Comparison of ENCODE assay signal across 8 cellular contexts in the genomic region with DNA sequence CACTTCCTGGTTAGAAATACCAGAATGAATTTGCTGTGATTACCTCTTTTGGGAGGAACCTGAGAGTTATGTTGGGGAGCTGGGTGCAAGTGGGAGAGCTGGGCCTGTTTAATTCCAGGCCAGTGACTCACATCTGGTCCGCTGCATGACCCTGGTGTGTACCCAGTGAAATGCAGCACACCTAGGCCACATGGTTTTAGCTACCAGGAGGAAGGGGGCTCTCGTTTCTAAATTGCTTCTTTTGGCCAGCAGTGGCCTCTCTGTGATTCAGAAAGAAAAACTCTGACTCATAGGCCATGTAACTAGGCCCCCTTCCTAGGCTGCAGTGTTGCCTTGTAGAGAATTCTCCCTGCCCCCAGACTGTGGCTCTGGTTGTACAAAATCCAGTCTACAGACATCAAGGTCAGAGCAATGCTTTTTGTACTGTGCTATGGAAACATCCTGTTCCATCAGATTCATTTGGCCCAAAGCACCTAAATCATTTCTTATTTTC. TPM values are rescaled to one million over a fixed set of nuclear protein-coding genes. Genes with fewer than 3 reads are reported as not detected.
DNase-seq lines count a peak whose midpoint lies in the region; ATAC-seq, FAIRE-seq and TF ChIP-seq lines count a peak whose summit lies in the region.

No MANE protein-coding gene starts in this region.

- no peak for TF ChIP-seq EP300 in H1 (IDR thresholded peaks at IDR 0.05; ENCODE audit: borderline replicate concordance in 1 of 2, low read depth in 2 of 2, low read length in 2 of 2)

- POLR2A ChIA-PET in H1 (lab: Charles Lee; ENCODE audit: partially characterized antibody), result interaction anchor here (1.0 to 2.9 kb wide), 5 partner anchors 11 to 116 kb away, joined by 4 to 10 read pairs (median 4); partner anchors contain the start of genes MEPCE and ZCWPW1

- H3K27me3 ChIP-seq in H1 (replicated peaks in 1 of 4; ENCODE audit: control insufficient read depth in 3 of 4, extremely low read depth in 1 of 4, insufficient read depth in 3 of 4, low read length in 3 of 4) (no peaks in the 10 kb centered on the region), muscle layer of colon (ENCODE audit: control insufficient read depth in 1 of 2, insufficient read depth in 2 of 2, low read length in 2 of 2) (no peaks in the 10 kb centered on the region), thyroid gland (no peaks in the 10 kb centered on the region)

- H3K14ac ChIP-seq in H1 (ENCODE audit: insufficient read length), result no peak overlapping the region

- no peak overlapping the region for H3K4me3 ChIP-seq in AG10803 (ENCODE audit: low read length)
- no peak overlapping the region; a peak in 1 of 8 replicates for H3K4me3 ChIP-seq in H1 (ENCODE audit: extremely low read depth in 1 of 4, insufficient read depth in 2 of 4, low read depth in 3 of 4, low read length in 4 of 4)
- no peak overlapping the region for H3K4me3 ChIP-seq in muscle layer of colon (ENCODE audit: low read depth in 1 of 2, low read length in 2 of 2)
- no peak overlapping the region for H3K4me3 ChIP-seq in thyroid gland (replicated peaks in 1 of 3)

- H3K36me3 ChIP-seq in H1 (ENCODE audit: control insufficient read depth in 2 of 4, insufficient read depth in 4 of 4, low read length in 3 of 4) (peaks cover 2 to 9% (median 3%) of the 10 kb centered on the region in 4 experiments; a peak in 5 of 8 replicates), muscle layer of colon (ENCODE audit: insufficient read depth, low read length) (no peaks in the 10 kb centered on the region), thyroid gland (peaks cover 0 to 5% of the 10 kb centered on the region in 2 donors)

- peaks cover 0 to 40% of the 10 kb centered on the region in 2 experiments; a peak in 3 of 4 replicates for H3K79me2 ChIP-seq in H1 (ENCODE audit: control insufficient read depth in 1 of 2, insufficient read depth in 2 of 2, low read length in 2 of 2)

- ATAC-seq in GM18517 (IDR thresholded peaks at IDR 0.05; ENCODE audit: unreplicated experiment) (peak; percentile 41), HG03432 (IDR thresholded peaks at IDR 0.05; ENCODE audit: unreplicated experiment) (peak; percentile 71)

- TF ChIP-seq CTCF in AG10803 (conservative IDR thresholded peaks at IDR 0.05; ENCODE audit: low read length) (peak; percentile 36), H1 (IDR thresholded peaks at IDR 0.05; ENCODE audit: control extremely low read depth in 1 of 3, insufficient read depth in 1 of 3, low read depth in 1 of 3, low read length in 3 of 3) (peak in 1 of 3 experiments; percentile 12; a peak in 2 of 4 replicates), thyroid gland (IDR thresholded peaks at IDR 0.05) (no peak)

- DNase-seq in AG10803 (ENCODE audit: low read depth) (peak; percentile 74), H1 (ENCODE audit: low read depth in 1 of 2, low spot score in 2 of 2) (no peak), thyroid gland (peak; percentile 67 to 72), NCI-H1694 treated with DMSO at 0.1 percent for 48 hours (lab: John Stamatoyannopoulos, UW) (no peak)
- DNase-seq in activated CD4-positive, CD25-positive, alpha-beta regulatory T cell treated with anti-CD3 and anti-CD28 coated beads, Interleukin-2, amount 50 U/mL, for 72 hours, result peak; percentile 47

- no peak overlapping the region for H2BK15ac ChIP-seq in H1 (ENCODE audit: low read length)

- H2BK12ac ChIP-seq in H1 (ENCODE audit: low read depth, low read length), result peak overlapping the region; percentile 44; the same call in 1 of the 2 replicates

- CTCF ChIA-PET in H1 (lab: Charles Lee; ENCODE audit: partially characterized antibody), result interaction anchor here (0.8 to 26.5 kb wide), 9 partner anchors 10 to 125 kb away, joined by 3 to 341 read pairs (median 4); no protein-coding TSS in a partner anchor

- H3K27ac ChIP-seq in H1 (ENCODE audit: low read depth, low read length) (peak overlapping the region; percentile 0; the same call in 1 of the 2 replicates), muscle layer of colon (ENCODE audit: low read depth, low read length) (peak overlapping the region; percentile 90), thyroid gland (peak overlapping the region; percentile 96 to 99 (median 96))

- no peak for TF ChIP-seq RAD21 in H1 (IDR thresholded peaks at IDR 0.05 in 1 of 2, conservative IDR thresholded peaks at IDR 0.05 in 1 of 2; ENCODE audit: low read depth in 2 of 2, low read length in 2 of 2)

- H3K4me1 ChIP-seq in H1 (replicated peaks in 1 of 4; ENCODE audit: control insufficient read depth in 3 of 4, insufficient read depth in 4 of 4, low read length in 3 of 4), result peaks cover 11 to 44% (median 26%) of the 10 kb centered on the region in 4 experiments; a peak in 6 of 7 replicates
- peaks cover 36% of the 10 kb centered on the region for H3K4me1 ChIP-seq in muscle layer of colon (ENCODE audit: insufficient read depth, low read length)
- H3K4me1 ChIP-seq in thyroid gland, result peaks cover 49 to 64% of the 10 kb centered on the region in 2 donors

- H3K56ac ChIP-seq in H1 (replicated peaks; ENCODE audit: insufficient read length, low read depth, low read length), result no peak overlapping the region

- WGBS in H1 (ENCODE audit: extremely low coverage in 1 of 2, insufficient coverage in 1 of 2, insufficient read length in 1 of 2, insufficient replicate concordance in 2 of 2, low coverage in 1 of 2, low lambda C conversion rate in 2 of 2, missing lambda C conversion rate in 1 of 2), 2 experiments, result 41% methylated on average over 2 of the region's 2 CpGs; no CpG with 5 or more reads in 1 of the 2 experiments
- 9 to 20% methylated on average over 1 to 2 of the region's 2 CpGs for WGBS in thyroid gland, 2 donors

- H3K79me1 ChIP-seq in H1 (ENCODE audit: low read depth, low read length), result peaks cover 2% of the 10 kb centered on the region; the same call in 1 of the 2 replicates

- H3K9me3 ChIP-seq in H1 (ENCODE audit: insufficient read depth in 2 of 2, low read depth in 1 of 2, low read length in 1 of 2) (no peaks in the 10 kb centered on the region), muscle layer of colon (ENCODE audit: low read length) (no peaks in the 10 kb centered on the region), thyroid gland (no peaks in the 10 kb centered on the region)

- no peak overlapping the region for H2AK5ac ChIP-seq in H1 (ENCODE audit: low read depth, low read length)

- no peaks in the 10 kb centered on the region for H4K20me1 ChIP-seq in H1 (replicated peaks in 1 of 2; ENCODE audit: control insufficient read depth in 1 of 2, insufficient read depth in 2 of 2, low read length in 2 of 2)

- no peak overlapping the region for H3K18ac ChIP-seq in H1 (ENCODE audit: extremely low read depth, low read length)

- H3K9ac ChIP-seq in H1 (replicated peaks in 1 of 4; ENCODE audit: extremely low read depth in 1 of 4, low read depth in 3 of 4, low read length in 3 of 4) (peak overlapping the region in 1 of 4 experiments; percentile 3; a peak in 3 of 7 replicates), muscle layer of colon (ENCODE audit: low read length) (no peak overlapping the region)

- no peak overlapping the region for H4K91ac ChIP-seq in H1 (replicated peaks; ENCODE audit: insufficient read length, low read length)

- 0 out of 2 replicates have a peak overlapping the region, but pooled peaks have one; percentile 27 for H2BK5ac ChIP-seq in H1 (ENCODE audit: low read depth, low read length)

- H2BK20ac ChIP-seq in H1 (ENCODE audit: low read length), result 0 out of 2 replicates have a peak overlapping the region, but pooled peaks have one; percentile 13

- no peak overlapping the region for H2BK120ac ChIP-seq in H1 (replicated peaks; ENCODE audit: low read depth, low read length)

- intact Hi-C loops in thyroid gland (cut with DNase I), result no loop called here

- H3K4ac ChIP-seq in H1 (replicated peaks; ENCODE audit: insufficient read length, low read depth, low read length), result no peak overlapping the region

- no peak overlapping the region for H4K8ac ChIP-seq in H1 (ENCODE audit: extremely low read depth, insufficient read depth, low read length)

- no peak overlapping the region for H2AFZ ChIP-seq in H1 (ENCODE audit: low read length)

- no peak for FAIRE-seq in H1 (lab: Jason Lieb, UNC)

- TF ChIP-seq POLR2A in H1 (IDR thresholded peaks at IDR 0.05; ENCODE audit: control extremely low read depth in 1 of 2, low read depth in 2 of 2, low read length in 2 of 2), result peak in 1 of 2 experiments; percentile 33; a peak in 1 of 3 replicates
- no peak for TF ChIP-seq POLR2A in thyroid gland (IDR thresholded peaks at IDR 0.05)

- no peak overlapping the region for H3K23ac ChIP-seq in H1 (ENCODE audit: insufficient read length)

- no peak overlapping the region for H4K5ac ChIP-seq in H1 (ENCODE audit: insufficient read length, low read depth, low read length)

- no peaks in the 10 kb centered on the region for H3K23me2 ChIP-seq in H1 (ENCODE audit: low read depth, low read length)

- H3K4me2 ChIP-seq in H1 (ENCODE audit: insufficient read depth in 1 of 2, low read depth in 2 of 2, low read length in 2 of 2), result peak overlapping the region; percentile 27 to 35; a peak in 3 of 4 replicates

RNA-seq across cellular contexts. Expression of gene AGFG2, which starts 6.7 kb away (rescaled TPM):
- 7.6 TPM in 2 replicates for total RNA-seq in H1 (2021; fragmentation: NEBNext Ultra II Directional; extraction: Animal tissue kit (Norgen Biotek cat#: 25700))
- polyA plus RNA-seq in H1 (2011; rRNA removed), result 11.2 and 15.9 TPM in 2 replicates
- polyA plus RNA-seq in H1 (2011; cell fraction: cytosol; rRNA removed), result 8.7 TPM
- polyA plus RNA-seq in H1 (2011; cell fraction: nucleus; rRNA removed), result 18.2 TPM
- polyA plus RNA-seq in H1 (2012, experiment 1 of 2), result 5.8 to 9.2 TPM (median 6.5 TPM) in 4 replicates
- 4.1 TPM for polyA plus RNA-seq in H1 (2012, experiment 2 of 2)
- 2.6 TPM for polyA plus RNA-seq in H1 (2013, experiment 1 of 2)
- 3.0 TPM for polyA plus RNA-seq in H1 (2013, experiment 2 of 2)
- 7.0 and 7.5 TPM in 2 replicates for polyA minus RNA-seq in H1 (2011; rRNA and poly(A)+ RNA removed)
- polyA minus RNA-seq in H1 (2011; cell fraction: cytosol; rRNA and poly(A)+ RNA removed), result 12.4 TPM
- 13.5 TPM for polyA minus RNA-seq in H1 (2011; cell fraction: nucleus; rRNA and poly(A)+ RNA removed)
- total RNA-seq in thyroid gland, result 10 to 100 TPM; 26.1 to 34.6 (median 28.0) TPM

RNA-seq across cellular contexts. Expression of gene SAP25, which starts 28.0 kb away (rescaled TPM):
- 5.4 and 5.8 TPM in 2 replicates for total RNA-seq in H1 (2021; fragmentation: NEBNext Ultra II Directional; extraction: Animal tissue kit (Norgen Biotek cat#: 25700))
- 3.6 and 8.2 TPM in 2 replicates for polyA plus RNA-seq in H1 (2011; rRNA removed)
- polyA plus RNA-seq in H1 (2011; cell fraction: cytosol; rRNA removed), result 2.3 TPM
- 33.0 TPM for polyA plus RNA-seq in H1 (2011; cell fraction: nucleus; rRNA removed)
- polyA plus RNA-seq in H1 (2012, experiment 1 of 2), result 4.8 to 6.4 TPM (median 5.3 TPM) in 4 replicates
- 4.1 TPM for polyA plus RNA-seq in H1 (2012, experiment 2 of 2)
- polyA plus RNA-seq in H1 (2013, experiment 1 of 2), result 5.7 TPM
- 4.9 TPM for polyA plus RNA-seq in H1 (2013, experiment 2 of 2)
- not detected in 2 replicates for polyA minus RNA-seq in H1 (2011; rRNA and poly(A)+ RNA removed)
- not detected for polyA minus RNA-seq in H1 (2011; cell fraction: cytosol; rRNA and poly(A)+ RNA removed)
- polyA minus RNA-seq in H1 (2011; cell fraction: nucleus; rRNA and poly(A)+ RNA removed), result 3.1 TPM
- total RNA-seq in thyroid gland, result 1 to 10 TPM in 2 of 4 donors, not detected in 2; 1.5 to 6.2 TPM

RNA-seq across cellular contexts. Expression of gene LRCH4, which starts 40.2 kb away (rescaled TPM):
- total RNA-seq in H1 (2021; fragmentation: NEBNext Ultra II Directional; extraction: Animal tissue kit (Norgen Biotek cat#: 25700)), result 34.5 and 36.6 TPM in 2 replicates
- polyA plus RNA-seq in H1 (2011; rRNA removed), result 15.5 and 36.5 TPM in 2 replicates
- 14.3 TPM for polyA plus RNA-seq in H1 (2011; cell fraction: cytosol; rRNA removed)
- polyA plus RNA-seq in H1 (2011; cell fraction: nucleus; rRNA removed), result 126 TPM
- polyA plus RNA-seq in H1 (2012, experiment 1 of 2), result 16.5 to 30.3 TPM (median 28.4 TPM) in 4 replicates
- polyA plus RNA-seq in H1 (2012, experiment 2 of 2), result 20.6 TPM
- polyA plus RNA-seq in H1 (2013, experiment 1 of 2), result 30.9 TPM
- polyA plus RNA-seq in H1 (2013, experiment 2 of 2), result 27.8 TPM
- polyA minus RNA-seq in H1 (2011; rRNA and poly(A)+ RNA removed), result 10.6 and 13.2 TPM in 2 replicates
- polyA minus RNA-seq in H1 (2011; cell fraction: cytosol; rRNA and poly(A)+ RNA removed), result 26.1 TPM
- polyA minus RNA-seq in H1 (2011; cell fraction: nucleus; rRNA and poly(A)+ RNA removed), result 45.6 TPM
- 100 to 1,000 TPM in 1 of 4 donors, 10 to 100 TPM in 3; 55.0 to 107 (median 76.6) TPM for total RNA-seq in thyroid gland

RNA-seq across cellular contexts. Expression of gene FBXO24, which starts 40.4 kb away (rescaled TPM):
- total RNA-seq in H1 (2021; fragmentation: NEBNext Ultra II Directional; extraction: Animal tissue kit (Norgen Biotek cat#: 25700)), result 0.35 and 0.59 TPM in 2 replicates
- polyA plus RNA-seq in H1 (2011; rRNA removed), result 0.57 and 0.83 TPM in 2 replicates
- polyA plus RNA-seq in H1 (2011; cell fraction: cytosol; rRNA removed), result 0.57 TPM
- polyA plus RNA-seq in H1 (2011; cell fraction: nucleus; rRNA removed), result 1.4 TPM
- 0.80 to 1.5 TPM (median 1.1 TPM) in 4 replicates for polyA plus RNA-seq in H1 (2012, experiment 1 of 2)
- 0.17 TPM for polyA plus RNA-seq in H1 (2012, experiment 2 of 2)
- 0.39 TPM for polyA plus RNA-seq in H1 (2013, experiment 1 of 2)
- 0.28 TPM for polyA plus RNA-seq in H1 (2013, experiment 2 of 2)
- polyA minus RNA-seq in H1 (2011; rRNA and poly(A)+ RNA removed), result 0.66 and 0.95 TPM in 2 replicates
- not detected for polyA minus RNA-seq in H1 (2011; cell fraction: cytosol; rRNA and poly(A)+ RNA removed)
- 0.30 TPM for polyA minus RNA-seq in H1 (2011; cell fraction: nucleus; rRNA and poly(A)+ RNA removed)
- total RNA-seq in thyroid gland, result under 1 TPM; 0.13 to 0.88 (median 0.50) TPM

RNA-seq across cellular contexts. Expression of gene PCOLCE, which starts 56.5 kb away (rescaled TPM):
- total RNA-seq in H1 (2021; fragmentation: NEBNext Ultra II Directional; extraction: Animal tissue kit (Norgen Biotek cat#: 25700)), result 69.2 and 70.6 TPM in 2 replicates
- 21.5 and 46.6 TPM in 2 replicates for polyA plus RNA-seq in H1 (2011; rRNA removed)
- 26.8 TPM for polyA plus RNA-seq in H1 (2011; cell fraction: cytosol; rRNA removed)
- 126 TPM for polyA plus RNA-seq in H1 (2011; cell fraction: nucleus; rRNA removed)
- 80.3 to 96.2 TPM (median 87.0 TPM) in 4 replicates for polyA plus RNA-seq in H1 (2012, experiment 1 of 2)
- 81.2 TPM for polyA plus RNA-seq in H1 (2012, experiment 2 of 2)
- polyA plus RNA-seq in H1 (2013, experiment 1 of 2), result 132 TPM
- polyA plus RNA-seq in H1 (2013, experiment 2 of 2), result 122 TPM
- polyA minus RNA-seq in H1 (2011; rRNA and poly(A)+ RNA removed), result 7.8 and 13.1 TPM in 2 replicates
- 27.5 TPM for polyA minus RNA-seq in H1 (2011; cell fraction: cytosol; rRNA and poly(A)+ RNA removed)
- 29.2 TPM for polyA minus RNA-seq in H1 (2011; cell fraction: nucleus; rRNA and poly(A)+ RNA removed)
- 10 to 100 TPM; 12.9 to 36.3 (median 22.1) TPM for total RNA-seq in thyroid gland

Comparison
In these comparisons a context has a peak if more than half of its experiments do, and no peak if none do; other contexts are left out.
1. DNase-seq: peak in AG10803 (single experiment), activated CD4-positive, CD25-positive, alpha-beta regulatory T cell treated with anti-CD3 and anti-CD28 coated beads, Interleukin-2, amount 50 U/mL, for 72 hours (single experiment) and thyroid gland (2 of 2); none in H1 (0 of 2) and NCI-H1694 treated with DMSO at 0.1 percent for 48 hours (single experiment).
2. H3K27ac ChIP-seq: peak in every context shown above with its lines; median percentile 96 in thyroid gland; 90 in muscle layer of colon; 0 in H1.